ENCODE assay signal across 1 cellular context in the genomic region with DNA sequence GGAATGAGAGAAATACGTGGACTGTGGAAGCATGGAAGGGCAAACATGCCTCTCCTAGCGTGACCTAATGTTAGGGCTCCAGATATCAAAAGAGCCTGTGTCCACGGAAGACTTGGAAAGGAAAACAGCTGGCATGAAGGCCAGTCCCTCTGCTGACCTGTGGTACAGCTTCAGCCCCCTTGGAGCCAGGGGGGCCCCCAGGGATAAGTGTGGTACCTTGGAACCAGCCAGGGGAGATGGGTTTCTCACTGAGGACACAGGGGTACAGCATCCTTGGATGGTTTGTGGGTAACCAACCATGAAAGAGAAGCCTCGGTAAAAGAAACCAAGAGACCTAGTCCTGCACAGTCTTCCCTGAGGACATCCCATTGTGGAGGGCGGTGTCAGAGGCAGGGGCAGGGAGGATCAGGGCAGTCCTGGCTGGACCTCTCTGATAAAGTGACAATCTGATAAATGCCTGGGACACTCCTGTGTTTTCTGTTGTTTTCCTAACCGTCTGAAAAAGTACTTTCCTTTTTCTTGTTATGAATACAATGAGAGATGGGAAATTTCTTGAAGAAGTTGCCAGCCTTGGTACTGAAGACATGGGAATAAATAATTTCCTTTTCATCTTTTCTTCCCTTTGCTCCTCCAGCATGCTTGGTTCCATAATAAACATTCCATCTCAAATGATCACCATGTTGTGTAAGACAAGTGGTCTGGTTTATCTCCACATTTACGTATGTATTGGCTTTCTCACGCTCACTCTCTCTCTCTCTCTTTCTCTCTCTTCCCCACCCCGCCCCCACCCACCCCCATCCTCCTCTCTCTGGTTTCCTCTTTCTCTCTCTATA.
TF ChIP-seq lines count a peak whose summit lies in the region.

No MANE protein-coding gene starts in this region.

TF ChIP-seq in endothelial cell of umbilical vein, 7 proteins besides CTCF, POLR2A, EP300 and RAD21 (continued from another document):
- no peak for TF ChIP-seq EZH2 (IDR thresholded peaks at IDR 0.05; ENCODE audit: borderline replicate concordance, low read depth, low read length, severe bottlenecking)
- no peak for TF ChIP-seq POLR2AphosphoS5 (IDR thresholded peaks at IDR 0.05; ENCODE audit: insufficient read depth, low read depth, low read length)
TF ChIP-seq in endothelial cell of umbilical vein: peak in this region for 0.
